ENCODE assay signal across 5 cellular contexts in the genomic region with DNA sequence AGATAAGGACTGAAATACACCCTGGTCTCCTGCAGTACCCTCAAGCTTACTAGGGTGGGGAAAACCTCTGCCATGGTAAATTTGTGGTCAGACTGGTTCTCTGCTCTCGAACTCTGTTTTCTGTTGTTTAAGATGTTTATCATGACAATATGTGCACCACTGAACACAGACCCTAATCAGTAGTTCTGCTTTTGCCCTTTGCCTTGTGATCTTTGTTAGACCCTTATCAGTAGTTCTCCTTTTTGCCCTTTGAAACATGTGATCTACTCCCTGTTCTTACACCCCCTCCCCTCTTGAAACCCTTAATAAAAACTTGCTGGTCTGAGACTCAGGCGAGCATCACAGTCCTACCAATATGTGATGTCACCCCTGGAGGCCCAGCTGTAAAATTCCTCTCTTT. TPM values are rescaled to one million over a fixed set of nuclear protein-coding genes. Genes with fewer than 3 reads are reported as not detected.
"Had no signal": no experiment of that assay in that cellular context is flagged by ENCODE, and none has a peak within 500 bp of the region (broad histone marks: within the 10 kb centered on the region; RNA-seq: fewer than 3 reads in every experiment).

No MANE protein-coding gene starts in this region.

RNA-seq across cellular contexts. Expression of a gene that starts 17.0 kb away (rescaled TPM):
- total RNA-seq: OCI-LY7, Peyer's patch, SJSA1 had no signal

RNA-seq across cellular contexts. Expression of a gene that starts 56.6 kb away (rescaled TPM):
- total RNA-seq: MCF 10A, OCI-LY7, PC-3, Peyer's patch had no signal
